In the genomic region with DNA sequence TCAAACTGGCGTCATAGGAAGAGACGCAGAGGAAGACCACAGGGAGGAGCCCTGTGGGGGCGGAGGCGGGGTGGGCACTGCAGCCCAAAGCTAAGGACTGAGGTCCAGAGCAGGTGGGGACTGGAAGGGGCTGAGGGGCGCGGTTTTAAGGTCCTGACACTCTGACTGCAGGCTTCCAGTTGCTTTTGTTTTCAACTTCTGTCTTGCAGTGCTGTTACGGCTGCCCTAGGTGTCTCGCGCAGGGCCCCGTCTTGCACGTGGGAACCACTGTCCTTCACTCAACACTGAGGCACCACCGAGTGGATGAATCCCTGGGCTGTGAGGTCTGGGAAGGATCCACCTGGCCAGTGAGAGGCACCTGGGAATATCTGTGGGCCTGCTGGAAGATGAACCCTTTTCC, we compare ENCODE assay signal across 23 cellular contexts.
"Had no signal": no experiment of that assay in that cellular context is flagged by ENCODE, and none has a peak within 500 bp of the region (broad histone marks: within the 10 kb centered on the region; RNA-seq: fewer than 3 reads in every experiment).

No MANE protein-coding gene starts in this region.

- H3K27me3 ChIP-seq: adrenal gland, ascending aorta, brain microvascular endothelial cell, esophagus muscularis mucosa, testis, upper lobe of left lung had no signal

- H3K9me3 Mint-ChIP-seq: effector memory CD8-positive, alpha-beta T cell had no signal

- H3K4me1 Mint-ChIP-seq: memory B cell; stimulated activated naive B cell treated with anti-CD40 and anti-IgM and Interleukin-4, amounts not matched to agents 10 μg/mL and 1 μg/mL and 100 μg/mL, for 72 hours had no signal

- DNase-seq: activated CD4-positive, alpha-beta T cell treated with anti-CD3 and anti-CD28 coated beads for 1 hour; activated CD4-positive, alpha-beta T cell treated with anti-CD3 and anti-CD28 coated beads, Interleukin-2, amount 50 U/mL, for 1 hour; activated CD8-positive, alpha-beta T cell treated with anti-CD3 and anti-CD28 coated beads, Interleukin-2, amount 10 ng/mL, durations not matched to agents 7 days and 5 days; activated gamma-delta T cell treated with Interleukin-2 at 50 U/mL for 16 hours; brain microvascular endothelial cell; central memory CD4-positive, alpha-beta T cell; effector memory CD8-positive, alpha-beta T cell; hippocampal formation; left ventricle myocardium superior; occipital lobe; small intestine; stimulated activated CD4-positive, alpha-beta T cell treated with anti-CD3 and anti-CD28 coated beads, Interleukin-15, amount 100 ng/mL, for 24 hours; stimulated activated naive B cell treated with anti-CD40 and anti-IgM and Interleukin-4, amounts not matched to agents 10 μg/mL and 1 μg/mL and 100 μg/mL, for 72 hours; T-helper 9 cell; testis had no signal

- H3K36me3 ChIP-seq: adrenal gland, ascending aorta, brain microvascular endothelial cell, esophagus muscularis mucosa, upper lobe of left lung had no signal

- H3K9me3 ChIP-seq: adrenal gland, ascending aorta, esophagus muscularis mucosa, testis, upper lobe of left lung had no signal

- H3K27me3 Mint-ChIP-seq: activated naive CD8-positive, alpha-beta T cell; stimulated activated naive B cell treated with anti-CD40 and anti-IgM and Interleukin-4, amounts not matched to agents 10 μg/mL and 1 μg/mL and 100 μg/mL, for 72 hours had no signal

- H3K4me3 ChIP-seq: adrenal gland, ascending aorta, esophagus muscularis mucosa, testis, upper lobe of left lung had no signal

- H3K4me1 ChIP-seq: adrenal gland, ascending aorta, esophagus muscularis mucosa, testis, upper lobe of left lung had no signal

- ATAC-seq: activated CD8-positive, alpha-beta T cell treated with anti-CD3 and anti-CD28 coated beads, Interleukin-2, amount 10 ng/mL, durations not matched to agents 7 days and 5 days; effector memory CD8-positive, alpha-beta T cell; left ventricle myocardium superior; sciatic nerve; stimulated activated naive B cell treated with anti-CD40 and anti-IgM and Interleukin-4, amounts not matched to agents 10 μg/mL and 1 μg/mL and 100 μg/mL, for 72 hours had no signal

- H3K36me3 Mint-ChIP-seq: activated naive CD8-positive, alpha-beta T cell; memory B cell; stimulated activated naive B cell treated with anti-CD40 and anti-IgM and Interleukin-4, amounts not matched to agents 10 μg/mL and 1 μg/mL and 100 μg/mL, for 72 hours had no signal

- H3K27ac Mint-ChIP-seq: activated CD8-positive, alpha-beta T cell treated with anti-CD3 and anti-CD28 coated beads, Interleukin-2, amount 10 ng/mL, durations not matched to agents 7 days and 5 days; activated naive CD8-positive, alpha-beta T cell; effector memory CD8-positive, alpha-beta T cell; memory B cell; stimulated activated naive B cell treated with anti-CD40 and anti-IgM and Interleukin-4, amounts not matched to agents 10 μg/mL and 1 μg/mL and 100 μg/mL, for 72 hours had no signal

- H3K27ac ChIP-seq: adrenal gland, ascending aorta, brain microvascular endothelial cell, esophagus muscularis mucosa, testis, upper lobe of left lung had no signal

- H3K4me3 Mint-ChIP-seq: activated CD8-positive, alpha-beta T cell treated with anti-CD3 and anti-CD28 coated beads, Interleukin-2, amount 10 ng/mL, durations not matched to agents 7 days and 5 days; activated naive CD8-positive, alpha-beta T cell; effector memory CD8-positive, alpha-beta T cell; memory B cell; stimulated activated naive B cell treated with anti-CD40 and anti-IgM and Interleukin-4, amounts not matched to agents 10 μg/mL and 1 μg/mL and 100 μg/mL, for 72 hours had no signal

- FAIRE-seq: frontal cortex, small intestine had no signal
